In genomic region chr11:111870887-111871692, GRCh38 we compare ENCODE assay signal across 8 cellular contexts. TPM values are rescaled to one million over a fixed set of nuclear protein-coding genes. Genes with fewer than 3 reads are reported as not detected.
A peak's percentile ranks its signal among the peaks of the same experiment; 100 is the strongest.
DNase-seq lines count a peak whose midpoint lies in the region; ATAC-seq and TF ChIP-seq lines count a peak whose summit lies in the region.

TSS of gene ALG9 (minus strand) at chr11:111871581. CDS start at chr11:111871482, 99 bp downstream.

- DNase-seq in Daoy (ENCODE audit: low read depth) (peak; percentile 82), RWPE1 (ENCODE audit: low spot score) (peak; percentile 67), fibroblast of villous mesenchyme (ENCODE audit: low read depth) (peak; percentile 81), neural crest cell (ENCODE audit: low read depth, low spot score) (peak; percentile 88), stromal cell of bone marrow (ENCODE audit: low read depth) (peak; percentile 72)
- peak; percentile 84 for DNase-seq in activated effector memory CD4-positive, alpha-beta T cell treated with Interleukin-2 at 50 U/mL for 16 hours

- POLR2A ChIA-PET in RWPE1 (lab: Yijun Ruan, JAX; ENCODE audit: low non-redundant PET) = no interaction called here

- H3K4me2 ChIP-seq in KMS-11 = peak within 1 kb of the TSS; percentile 91

- peak within 1 kb of the TSS; percentile 97 for H3K4me3 Mint-ChIP-seq in neural crest cell

- peak within 1 kb of the TSS; percentile 93 for H2AFZ ChIP-seq in KMS-11 (ENCODE audit: low read depth)

- CTCF ChIA-PET in RWPE1 (lab: Yijun Ruan, JAX) = interaction anchor here (0.6 to 2.9 kb wide), 7 partner anchors 11 to 750 kb away, joined by 3 to 15 read pairs (median 5); no protein-coding TSS in a partner anchor

- no peaks in the 10 kb centered on the region for H4K20me1 ChIP-seq in KMS-11 (ENCODE audit: insufficient read depth)

- H3K36me3 ChIP-seq in KMS-11 (ENCODE audit: insufficient read depth) = no peaks in the 10 kb centered on the region

- peaks cover 16% of the 10 kb centered on the region for H3K4me1 ChIP-seq in KMS-11 (ENCODE audit: low read depth, poor library complexity, severe bottlenecking)

- H3K27ac Mint-ChIP-seq in neural crest cell (ENCODE audit: unreplicated experiment) = peak within 1 kb of the TSS; percentile 94

- ATAC-seq in GM21723 (IDR thresholded peaks at IDR 0.05; ENCODE audit: unreplicated experiment) = peak; percentile 88

- peak within 1 kb of the TSS; percentile 49; the same call in 1 of the 2 replicates for H3K9ac ChIP-seq in KMS-11

- peak within 1 kb of the TSS; percentile 71 for H3K4me3 ChIP-seq in KMS-11 (IDR thresholded peaks at IDR 0.05; ENCODE audit: insufficient read depth, low read depth, low read length)
- peak within 1 kb of the TSS; percentile 87 for H3K4me3 ChIP-seq in fibroblast of villous mesenchyme (ENCODE audit: low read depth, low read length)

- TF ChIP-seq CTCF in KMS-11 (conservative IDR thresholded peaks at IDR 0.05; ENCODE audit: low read depth, low read length) (0 out of 2 replicates have a peak, but pooled peaks have one; percentile 24), RWPE1 (conservative IDR thresholded peaks at IDR 0.05; ENCODE audit: low read depth) (peak; percentile 38), fibroblast of villous mesenchyme (IDR thresholded peaks at IDR 0.05; ENCODE audit: insufficient read depth, low read depth, low read length) (peak; percentile 41), neural crest cell (conservative IDR thresholded peaks at IDR 0.05) (peak; percentile 54)

- no peaks in the 10 kb centered on the region for H3K27me3 Mint-ChIP-seq in neural crest cell (ENCODE audit: low read depth)

- peaks cover 11% of the 10 kb centered on the region for H3K36me3 Mint-ChIP-seq in neural crest cell (ENCODE audit: low read depth)

- peaks cover 17% of the 10 kb centered on the region for H3K4me1 Mint-ChIP-seq in neural crest cell

- H3K9me3 Mint-ChIP-seq in neural crest cell = no peaks in the 10 kb centered on the region

- H3K27ac ChIP-seq in KMS-11 (peak within 1 kb of the TSS; percentile 27; the same call in 1 of the 2 replicates), RWPE1 (peak within 1 kb of the TSS; percentile 87)

- H3K79me2 ChIP-seq in KMS-11 (ENCODE audit: insufficient read depth, low read depth) = no peaks in the 10 kb centered on the region; the same call in 1 of the 2 replicates

- no peaks in the 10 kb centered on the region for H3K27me3 ChIP-seq in KMS-11 (ENCODE audit: insufficient read depth, low read depth)

RNA-seq across cellular contexts. Expression of gene ALG9, which starts in this region (rescaled TPM):
- total RNA-seq in Daoy (2014; rRNA removed; shearing (Covaris generic)) = 28.1 and 29.5 TPM in 2 replicates
- total RNA-seq in fibroblast of villous mesenchyme (35.8 and 49.7 TPM in 2 replicates), neural crest cell (50.4 and 55.5 TPM in 2 replicates)

Comparison
In these comparisons a context has a peak if more than half of its experiments do, and no peak if none do; other contexts are left out.
1. Peak in every context shown above with its lines: DNase-seq, ATAC-seq, H3K4me3 ChIP-seq and H3K27ac ChIP-seq.